Comparison of ENCODE assay signal across 13 cellular contexts in the genomic region with DNA sequence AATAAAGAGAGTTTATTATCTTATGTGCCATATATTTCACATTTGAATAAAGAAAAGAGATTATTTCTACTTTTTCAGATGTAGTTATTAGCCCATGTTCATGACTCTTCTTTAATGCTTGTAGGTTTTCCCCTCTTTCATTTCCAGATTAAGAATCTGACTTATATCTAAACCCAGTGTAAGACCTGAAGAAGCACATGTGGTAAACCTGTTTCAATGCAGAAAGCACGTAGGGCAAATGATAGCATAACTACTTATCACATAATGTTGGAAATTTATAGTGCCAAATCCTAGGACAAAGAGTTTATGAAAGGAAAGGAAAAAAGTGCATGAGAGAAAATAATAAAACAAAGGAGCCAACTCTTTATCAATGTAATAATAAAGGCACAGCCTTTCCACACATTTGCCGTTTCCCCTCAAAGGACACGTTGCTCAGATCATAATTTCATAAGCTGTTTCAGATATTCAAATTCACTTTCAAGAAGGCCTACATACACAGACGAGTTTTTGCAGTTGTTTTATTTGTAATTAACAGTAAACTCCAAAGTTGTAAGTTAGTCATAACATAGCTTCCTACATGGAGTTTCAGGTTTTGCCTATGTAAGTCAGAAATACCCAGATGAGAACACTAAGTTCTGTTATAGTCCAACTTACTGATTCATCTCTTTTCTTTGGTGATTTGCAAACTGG.
DNase-seq lines count a peak whose midpoint lies in the region; ATAC-seq and TF ChIP-seq lines count a peak whose summit lies in the region.
"Had no signal": no experiment of that assay in that cellular context is flagged by ENCODE, and none has a peak within 500 bp of the region (broad histone marks: within the 10 kb centered on the region; RNA-seq: fewer than 3 reads in every experiment).

No MANE protein-coding gene starts in this region.

- no peak for TF ChIP-seq CTCF in A673 (conservative IDR thresholded peaks at IDR 0.05; ENCODE audit: low read depth, low read length)

- ATAC-seq in GM21717 (IDR thresholded peaks at IDR 0.05; ENCODE audit: unreplicated experiment): peak; percentile 95
- ATAC-seq in HG03280 (IDR thresholded peaks at IDR 0.05; ENCODE audit: unreplicated experiment): peak; percentile 95

- H3K9ac ChIP-seq in neuronal stem cell (ENCODE audit: low read depth, low read length, poor library complexity): no peak overlapping the region

- H4K91ac ChIP-seq in neuronal stem cell (ENCODE audit: low read depth, low read length, poor library complexity): no peak overlapping the region

- H3K4me3 Mint-ChIP-seq in activated naive CD4-positive, alpha-beta T cell treated with anti-CD3 and anti-CD28 coated beads, Interleukin-2, amount 50 U/mL, for 24 hours: no peak overlapping the region
- H3K4me3 Mint-ChIP-seq: dendritic cell treated with granulocyte-macrophage colony-stimulating factor and Interleukin-4, amounts not matched to agents 40 ng/mL and 50 ng/mL, for 4 days; neural crest cell had no signal

- no peak overlapping the region for H4K8ac ChIP-seq in neuronal stem cell (ENCODE audit: low read depth, low read length)

- H3K36me3 ChIP-seq in A673 (ENCODE audit: insufficient read depth, low read length, poor library complexity, severe bottlenecking): no peaks in the 10 kb centered on the region
- no peaks in the 10 kb centered on the region for H3K36me3 ChIP-seq in neuronal stem cell (replicated peaks in 1 of 2; ENCODE audit: control insufficient read depth in 2 of 2, insufficient read depth in 2 of 2, low read length in 2 of 2)
- H3K36me3 ChIP-seq: vagina had no signal

- no peak overlapping the region for H2BK12ac ChIP-seq in neuronal stem cell (ENCODE audit: low read length)

- no peak overlapping the region for H2BK15ac ChIP-seq in neuronal stem cell (ENCODE audit: low read length)

- H3K27me3 ChIP-seq in A673 (replicated peaks; ENCODE audit: insufficient read depth, low read depth, low read length, poor library complexity) (no peaks in the 10 kb centered on the region), neuronal stem cell (ENCODE audit: control insufficient read depth in 3 of 3, insufficient read depth in 3 of 3, low read depth in 1 of 3, low read length in 3 of 3) (peaks cover 0 to 2% (median 0%) of the 10 kb centered on the region in 3 experiments)
- H3K27me3 ChIP-seq: vagina had no signal

- H3K4me1 ChIP-seq in A673 (ENCODE audit: insufficient read depth, low read length, poor library complexity, severe bottlenecking) (no peaks in the 10 kb centered on the region), neuronal stem cell (ENCODE audit: control insufficient read depth in 2 of 2, insufficient read depth in 1 of 2, low read depth in 1 of 2, low read length in 2 of 2) (no peaks in the 10 kb centered on the region)
- H3K4me1 ChIP-seq: vagina had no signal

- no peak overlapping the region for H3K4ac ChIP-seq in neuronal stem cell (ENCODE audit: low read length)

- CTCF ChIA-PET in A673 (lab: Charles Lee): no interaction called here

- no peak for DNase-seq in activated naive CD4-positive, alpha-beta T cell (lab: John Stamatoyannopoulos, UW)
- DNase-seq in NCI-H146 treated with DMSO at 0.1 percent for 48 hours (lab: John Stamatoyannopoulos, UW; ENCODE audit: unreplicated experiment): no peak
- DNase-seq in NAMALWA (ENCODE audit: low spot score): no peak
- DNase-seq in A673 (ENCODE audit: low spot score): no peak
- DNase-seq in neuronal stem cell (ENCODE audit: low spot score): no peak
- DNase-seq: KBM-7, NCI-H446 treated with DMSO at 0.1 percent for 48 hours had no signal

- no peak overlapping the region for H2AK5ac ChIP-seq in neuronal stem cell (ENCODE audit: low read depth, low read length)

- H2AFZ ChIP-seq in neuronal stem cell (ENCODE audit: low read length): no peak overlapping the region

- no peak overlapping the region for H3K4me2 ChIP-seq in neuronal stem cell (ENCODE audit: insufficient read depth, low read length, poor library complexity, severe bottlenecking)

- WGBS in neuronal stem cell (ENCODE audit: extremely low coverage in 2 of 2, insufficient read length in 2 of 2, insufficient replicate concordance in 1 of 2), 2 donors: no CpG with 5 or more reads among the region's 4 CpGs

- H3K9me3 ChIP-seq in A673 (ENCODE audit: low read depth, low read length, poor library complexity, severe bottlenecking): no peaks in the 10 kb centered on the region
- H3K9me3 ChIP-seq in neuronal stem cell (replicated peaks in 1 of 2; ENCODE audit: control insufficient read depth in 2 of 2, insufficient read depth in 1 of 2, low read depth in 1 of 2, low read length in 2 of 2): peaks cover 0 to 2% of the 10 kb centered on the region in 2 donors
- H3K9me3 ChIP-seq: vagina had no signal

- BruUV-seq in A673 (replicated peaks; lab: Mats Ljungman, UMichigan): no TSS peak

- intact Hi-C loops in A673 (cut with micrococcal nuclease; ENCODE audit: unreplicated experiment): no loop called here

- no peak overlapping the region for H3K4me3 ChIP-seq in A673 (ENCODE audit: low read depth, low read length, poor library complexity, severe bottlenecking)
- H3K4me3 ChIP-seq in neuronal stem cell (ENCODE audit: low read length in 2 of 2): no peak overlapping the region
- H3K4me3 ChIP-seq: vagina had no signal

- H3K79me1 ChIP-seq in neuronal stem cell (ENCODE audit: low read depth, low read length): no peaks in the 10 kb centered on the region

- no peak overlapping the region for H3K14ac ChIP-seq in neuronal stem cell (ENCODE audit: low read length)

- no peaks in the 10 kb centered on the region for H3K9me3 Mint-ChIP-seq in activated naive CD4-positive, alpha-beta T cell treated with anti-CD3 and anti-CD28 coated beads, Interleukin-2, amount 50 U/mL, for 24 hours
- H3K9me3 Mint-ChIP-seq: dendritic cell treated with granulocyte-macrophage colony-stimulating factor and Interleukin-4, amounts not matched to agents 40 ng/mL and 50 ng/mL, for 4 days had no signal

- H3K4me1 Mint-ChIP-seq in activated naive CD4-positive, alpha-beta T cell treated with anti-CD3 and anti-CD28 coated beads, Interleukin-2, amount 50 U/mL, for 24 hours: peaks cover 19% of the 10 kb centered on the region
- H3K4me1 Mint-ChIP-seq: neural crest cell had no signal

- peak overlapping the region; percentile 87 for H3K27ac Mint-ChIP-seq in activated naive CD4-positive, alpha-beta T cell treated with anti-CD3 and anti-CD28 coated beads, Interleukin-2, amount 50 U/mL, for 24 hours
- H3K27ac Mint-ChIP-seq: dendritic cell treated with granulocyte-macrophage colony-stimulating factor and Interleukin-4, amounts not matched to agents 40 ng/mL and 50 ng/mL, for 4 days had no signal

- no peak overlapping the region for H3K23ac ChIP-seq in neuronal stem cell (ENCODE audit: low read depth, low read length, poor library complexity)

- H3K27ac ChIP-seq in A673 (ENCODE audit: low read depth, low read length, poor library complexity, severe bottlenecking) (no peak overlapping the region), neuronal stem cell (replicated peaks; ENCODE audit: low read length) (no peak overlapping the region)
- H3K27ac ChIP-seq: vagina had no signal

- H3K36me3 Mint-ChIP-seq in activated naive CD4-positive, alpha-beta T cell treated with anti-CD3 and anti-CD28 coated beads, Interleukin-2, amount 50 U/mL, for 24 hours: no peaks in the 10 kb centered on the region

- H2BK120ac ChIP-seq in neuronal stem cell (ENCODE audit: low read depth, low read length): no peak overlapping the region

- H3K27me3 Mint-ChIP-seq in activated naive CD4-positive, alpha-beta T cell treated with anti-CD3 and anti-CD28 coated beads, Interleukin-2, amount 50 U/mL, for 24 hours: peaks cover 3% of the 10 kb centered on the region
- H3K27me3 Mint-ChIP-seq: dendritic cell treated with granulocyte-macrophage colony-stimulating factor and Interleukin-4, amounts not matched to agents 40 ng/mL and 50 ng/mL, for 4 days had no signal

- no peak overlapping the region for H3K18ac ChIP-seq in neuronal stem cell (ENCODE audit: low read length)

- POLR2A ChIA-PET in A673 (lab: Charles Lee; ENCODE audit: low non-redundant PET): no interaction called here

- no peak overlapping the region for H2BK5ac ChIP-seq in neuronal stem cell (ENCODE audit: low read length)
